19 cellular contexts compared by ENCODE assay signal in the genomic region with DNA sequence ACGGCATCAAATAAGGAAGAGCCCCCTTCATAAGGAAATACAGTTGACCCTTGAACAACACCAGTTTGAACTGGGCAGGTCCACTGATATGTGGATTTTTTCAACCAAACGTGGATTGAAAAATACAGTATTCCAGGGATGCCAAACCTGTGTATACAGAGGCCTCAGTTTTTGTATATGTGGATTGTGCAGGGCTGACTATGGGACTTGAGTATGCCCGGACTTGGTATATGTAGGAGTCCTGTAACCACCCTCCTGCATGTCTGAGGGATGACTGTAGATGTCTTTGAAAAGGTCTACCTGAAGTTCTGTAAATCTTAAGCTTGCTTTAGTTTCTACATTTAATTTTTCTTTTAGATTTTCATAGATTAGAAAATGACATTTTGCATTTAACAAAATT.
"Had no signal": no experiment of that assay in that cellular context is flagged by ENCODE, and none has a peak within 500 bp of the region (broad histone marks: within the 10 kb centered on the region; RNA-seq: fewer than 3 reads in every experiment).

No MANE protein-coding gene starts in this region.

- ATAC-seq: K562 had no signal

- H3K4me2 ChIP-seq: KMS-11, SK-N-SH had no signal

- H3K4me3 ChIP-seq: K562 had no signal

- H3K27ac ChIP-seq: KMS-11, RWPE1 had no signal

- H3K9ac ChIP-seq: KMS-11, SK-N-SH had no signal

- H3K9me3 ChIP-seq: SK-N-SH had no signal

- H3K27me3 Mint-ChIP-seq: IgD-negative memory B cell had no signal

- DNase-seq: Kasumi-1, MM.1S, NCI-H1092 treated with DMSO at 0.1 percent for 48 hours, NCI-H1436, NCI-H1930, NCI-H2081, NCI-H2107, NCI-H226, NCI-H446, NCI-H510A, NCI-H524 treated with DMSO at 0.1 percent for 48 hours, NCI-H69, NCI-H774, SHP77, SK-N-SH had no signal
